ENCODE assay signal across 8 cellular contexts in genomic region chr9:137127301-137128157, GRCh38. TPM values are rescaled to one million over a fixed set of nuclear protein-coding genes. Genes with fewer than 3 reads are reported as not detected.
DNase-seq lines count a peak whose midpoint lies in the region; ATAC-seq, FAIRE-seq and TF ChIP-seq lines count a peak whose summit lies in the region.

No MANE protein-coding gene starts in this region.

- H3K9me3 ChIP-seq in KOPT-K1 (ENCODE audit: insufficient read depth, low read length, poor library complexity, severe bottlenecking) (no peaks in the 10 kb centered on the region), HepG2 (ENCODE audit: low read length) (no peaks in the 10 kb centered on the region)

- peak overlapping the region; percentile 79 to 99 for H3K4me3 Mint-ChIP-seq in CD14-positive monocyte

- FAIRE-seq in HepG2 (lab: Jason Lieb, UNC): peak; percentile 57

- H3K27ac ChIP-seq in KOPT-K1 (ENCODE audit: low read depth, low read length, poor library complexity, severe bottlenecking) (peak overlapping the region; percentile 68), HepG2 (ENCODE audit: extremely low read length, insufficient read depth, low read length) (peak overlapping the region; percentile 82)

- in situ Hi-C loops in HepG2 (cut with HindIII; ENCODE audit: extremely low pct_ligation_motif_present, low pct_unique_long_range_greater_than_20kb): no loop called here

- peaks cover 27% of the 10 kb centered on the region for H3K4me1 ChIP-seq in HepG2 (ENCODE audit: insufficient read depth, low read length)

- CTCF ChIA-PET in HepG2 (lab: Yijun Ruan, JAX; ENCODE audit: low intra/inter-chr PET ratio, low total read pairs): no interaction called here

- H3K4me3 ChIP-seq in HepG2 (replicated peaks in 1 of 3; ENCODE audit: insufficient read depth in 1 of 3, low read depth in 2 of 3, low read length in 3 of 3): peak overlapping the region; percentile 75 to 90 (median 85)

- H3K79me2 ChIP-seq in HepG2 (ENCODE audit: insufficient read depth, low read length): peaks cover 19% of the 10 kb centered on the region

- peaks cover 3 to 19% (median 14%) of the 10 kb centered on the region in 7 donors for H3K9me3 Mint-ChIP-seq in CD14-positive monocyte

- DNase-seq in CD14-positive monocyte (ENCODE audit: low spot score) (no peak), HepG2 (ENCODE audit: low spot score) (peak; percentile 65), NCI-H1436 (lab: John Stamatoyannopoulos, UW) (no peak), foreskin melanocyte (no peak)
- DNase-seq in activated effector memory CD4-positive, alpha-beta T cell treated with anti-CD3 and anti-CD28 coated beads, Interleukin-2, amount 50 U/mL, for 16 hours: peak; percentile 70

- H3K27me3 Mint-ChIP-seq in CD14-positive monocyte (ENCODE audit: low read depth in 3 of 3): peaks cover 22 to 29% (median 29%) of the 10 kb centered on the region in 3 donors

- no peaks in the 10 kb centered on the region for H3K27me3 ChIP-seq in HepG2 (ENCODE audit: control insufficient read depth in 1 of 2, insufficient read depth in 2 of 2, low read length in 2 of 2)

- POLR2A ChIA-PET in HepG2 (lab: Yijun Ruan, JAX): interaction anchor here (0.6 to 2.2 kb wide), 16 partner anchors 11 to 149 kb away, joined by 3 to 16 read pairs (median 4); partner anchors contain the start of genes ENTPD2, MAN1B1, RNF224 and SSNA1

- H3K27ac Mint-ChIP-seq in CD14-positive monocyte: peak overlapping the region; percentile 82 to 91 (median 87)

- TF ChIP-seq RAD21 in HepG2 (CRISPR knock-in tag; IDR thresholded peaks at IDR 0.05): no peak

- H3K4me2 ChIP-seq in HepG2 (ENCODE audit: low read depth, low read length): peak overlapping the region; percentile 98

- ATAC-seq in HepG2 (peak; percentile 6; the same call in 2 of the 3 replicates), HG02642 (IDR thresholded peaks at IDR 0.05; ENCODE audit: poor library complexity, unreplicated experiment) (no peak), HG02981 (IDR thresholded peaks at IDR 0.05; ENCODE audit: unreplicated experiment) (no peak)

- 3% methylated on average over 24 of the region's 24 CpGs for WGBS in HepG2 (ENCODE audit: low lambda C conversion rate)

- peak overlapping the region; percentile 80 for H3K9ac ChIP-seq in HepG2 (ENCODE audit: insufficient read depth, low read depth, low read length)

- H3K36me3 Mint-ChIP-seq in CD14-positive monocyte: peaks cover 0 to 3% of the 10 kb centered on the region in 2 donors

- peaks cover 26% of the 10 kb centered on the region for H3K4me1 Mint-ChIP-seq in CD14-positive monocyte

- H3K36me3 ChIP-seq in KOPT-K1 (ENCODE audit: insufficient read depth, low read length): no peaks in the 10 kb centered on the region
- no peaks in the 10 kb centered on the region for H3K36me3 ChIP-seq in HepG2 (replicated peaks in 1 of 2; ENCODE audit: control insufficient read depth in 1 of 2, insufficient read depth in 2 of 2, low read length in 2 of 2)

- H4K20me1 ChIP-seq in HepG2 (ENCODE audit: insufficient read depth, low read length): peaks cover 5% of the 10 kb centered on the region; the same call in 1 of the 2 replicates

- no peak overlapping the region for H2AFZ ChIP-seq in HepG2 (ENCODE audit: low read length)

- no peak for TF ChIP-seq EP300 in HepG2 (IDR thresholded peaks at IDR 0.05; ENCODE audit: low read depth in 2 of 2, low read length in 2 of 2)
- no peak for TF ChIP-seq EP300 in HepG2 (CRISPR knock-in tag; IDR thresholded peaks at IDR 0.05; ENCODE audit: borderline replicate concordance)

- intact Hi-C loops in CD14-positive monocyte (cut with micrococcal nuclease): loop anchor here in 1 of 2 donors (5.0 kb wide), 1 partner anchor 95 kb away; the partner anchor contains the start of gene RNF208
- intact Hi-C loops in HepG2 (cut with micrococcal nuclease; ENCODE audit: unreplicated experiment): no loop called here

- BruUV-seq in HepG2 (replicated peaks; lab: Mats Ljungman, UMichigan): no TSS peak

- no peak for TF ChIP-seq CTCF in CD14-positive monocyte (IDR thresholded peaks at IDR 0.05)
- no peak for TF ChIP-seq CTCF in HepG2 (CRISPR knock-in tag; IDR thresholded peaks at IDR 0.05)

- TF ChIP-seq POLR2A in HepG2 (IDR thresholded peaks at IDR 0.05; ENCODE audit: insufficient read depth in 1 of 2, low read depth in 2 of 2, low read length in 2 of 2): no peak; a peak in 1 of 4 replicates

RNA-seq across cellular contexts. Expression of gene GRIN1, which starts 11.4 kb away (rescaled TPM):
- polyA plus RNA-seq in CD14-positive monocyte (not detected), HepG2 (2011; rRNA removed) (0.05 and 0.13 TPM in 2 replicates)
- total RNA-seq in HepG2 (2016; rRNA removed; fragmentation: Illumina TruSeq; extraction: Trizol): not detected in 2 replicates
- not detected in 2 replicates for total RNA-seq in HepG2 (2016; cell fraction: cytosol; rRNA removed; fragmentation: Illumina TruSeq; extraction: Trizol; ENCODE audit: low read depth)
- total RNA-seq in HepG2 (2016; cell fraction: insoluble cytoplasmic fraction; rRNA removed; fragmentation: Illumina TruSeq; extraction: Trizol): not detected in 2 replicates
- total RNA-seq in HepG2 (2016; cell fraction: membrane; rRNA removed; fragmentation: Illumina TruSeq; extraction: Trizol): not detected in 2 replicates
- total RNA-seq in HepG2 (2016; cell fraction: nucleus; rRNA removed; fragmentation: Illumina TruSeq; extraction: Trizol): 0.09 TPM in 1 of 2 replicates, not detected in the other
- polyA plus RNA-seq in HepG2 (2011; cell fraction: cytosol; rRNA removed): 0.04 and 0.16 TPM in 2 replicates
- 0.64 and 1.3 TPM in 2 replicates for polyA plus RNA-seq in HepG2 (2011; cell fraction: nucleus; rRNA removed)
- polyA plus RNA-seq in HepG2 (2012): 0.32 and 0.40 TPM in 2 replicates
- polyA plus RNA-seq in HepG2 (2016; cell fraction: cytosol; fragmentation: Illumina TruSeq; extraction: Trizol; ENCODE audit: low read depth): not detected in 2 replicates
- not detected in 2 replicates for polyA plus RNA-seq in HepG2 (2016; cell fraction: insoluble cytoplasmic fraction; fragmentation: Illumina TruSeq; extraction: Trizol; ENCODE audit: low read depth)
- polyA plus RNA-seq in HepG2 (2016; cell fraction: membrane; fragmentation: Illumina TruSeq; extraction: Trizol; ENCODE audit: low read depth): not detected in 2 replicates
- not detected in 2 replicates for polyA plus RNA-seq in HepG2 (2016; cell fraction: nucleus; fragmentation: Illumina TruSeq; extraction: Trizol; ENCODE audit: insufficient read depth, low read depth)
- 0.05 and 0.06 TPM in 2 replicates for polyA minus RNA-seq in HepG2 (2011; rRNA and poly(A)+ RNA removed; ENCODE audit: low replicate concordance)
- polyA minus RNA-seq in HepG2 (2011; cell fraction: cytosol; rRNA and poly(A)+ RNA removed): not detected in 2 replicates
- 0.39 TPM in 1 of 2 replicates, not detected in the other for polyA minus RNA-seq in HepG2 (2011; cell fraction: nucleus; rRNA and poly(A)+ RNA removed)

RNA-seq across cellular contexts. Expression of gene DPP7, which starts 13.0 kb away (rescaled TPM):
- polyA plus RNA-seq in CD14-positive monocyte (100 to 1,000 TPM in 1 of 2 donors, 10 to 100 TPM in 1; 68.3 to 150 TPM), HepG2 (2011; rRNA removed) (4.5 and 6.5 TPM in 2 replicates)
- 0.66 and 1.2 TPM in 2 replicates for total RNA-seq in HepG2 (2016; rRNA removed; fragmentation: Illumina TruSeq; extraction: Trizol)
- 0.91 and 1.4 TPM in 2 replicates for total RNA-seq in HepG2 (2016; cell fraction: cytosol; rRNA removed; fragmentation: Illumina TruSeq; extraction: Trizol; ENCODE audit: low read depth)
- total RNA-seq in HepG2 (2016; cell fraction: insoluble cytoplasmic fraction; rRNA removed; fragmentation: Illumina TruSeq; extraction: Trizol): 0.65 and 0.95 TPM in 2 replicates
- total RNA-seq in HepG2 (2016; cell fraction: membrane; rRNA removed; fragmentation: Illumina TruSeq; extraction: Trizol): 0.83 TPM in 2 replicates
- 0.97 and 1.4 TPM in 2 replicates for total RNA-seq in HepG2 (2016; cell fraction: nucleus; rRNA removed; fragmentation: Illumina TruSeq; extraction: Trizol)
- polyA plus RNA-seq in HepG2 (2011; cell fraction: cytosol; rRNA removed): 1.9 and 3.2 TPM in 2 replicates
- 28.6 and 38.6 TPM in 2 replicates for polyA plus RNA-seq in HepG2 (2011; cell fraction: nucleus; rRNA removed)
- polyA plus RNA-seq in HepG2 (2012): 3.1 and 4.5 TPM in 2 replicates
- polyA plus RNA-seq in HepG2 (2016; cell fraction: cytosol; fragmentation: Illumina TruSeq; extraction: Trizol; ENCODE audit: low read depth): 0.95 and 1.3 TPM in 2 replicates
- polyA plus RNA-seq in HepG2 (2016; cell fraction: insoluble cytoplasmic fraction; fragmentation: Illumina TruSeq; extraction: Trizol; ENCODE audit: low read depth): 0.72 and 1.0 TPM in 2 replicates
- 0.70 and 0.74 TPM in 2 replicates for polyA plus RNA-seq in HepG2 (2016; cell fraction: membrane; fragmentation: Illumina TruSeq; extraction: Trizol; ENCODE audit: low read depth)
- 4.6 and 5.3 TPM in 2 replicates for polyA plus RNA-seq in HepG2 (2016; cell fraction: nucleus; fragmentation: Illumina TruSeq; extraction: Trizol; ENCODE audit: insufficient read depth, low read depth)
- 3.4 and 95.8 TPM in 2 replicates for polyA minus RNA-seq in HepG2 (2011; rRNA and poly(A)+ RNA removed; ENCODE audit: low replicate concordance)
- 1.5 and 1.6 TPM in 2 replicates for polyA minus RNA-seq in HepG2 (2011; cell fraction: cytosol; rRNA and poly(A)+ RNA removed)
- polyA minus RNA-seq in HepG2 (2011; cell fraction: nucleus; rRNA and poly(A)+ RNA removed): 1.9 and 2.3 TPM in 2 replicates

RNA-seq across cellular contexts. Expression of gene MAN1B1, which starts 40.7 kb away (rescaled TPM):
- polyA plus RNA-seq in CD14-positive monocyte (10 to 100 TPM; 29.3 to 38.2 TPM), HepG2 (2011; rRNA removed) (59.5 and 60.6 TPM in 2 replicates)
- total RNA-seq in HepG2 (2016; rRNA removed; fragmentation: Illumina TruSeq; extraction: Trizol): 19.0 and 48.9 TPM in 2 replicates
- 9.3 and 10.3 TPM in 2 replicates for total RNA-seq in HepG2 (2016; cell fraction: cytosol; rRNA removed; fragmentation: Illumina TruSeq; extraction: Trizol; ENCODE audit: low read depth)
- total RNA-seq in HepG2 (2016; cell fraction: insoluble cytoplasmic fraction; rRNA removed; fragmentation: Illumina TruSeq; extraction: Trizol): 17.2 and 48.2 TPM in 2 replicates
- 17.0 and 19.9 TPM in 2 replicates for total RNA-seq in HepG2 (2016; cell fraction: membrane; rRNA removed; fragmentation: Illumina TruSeq; extraction: Trizol)
- total RNA-seq in HepG2 (2016; cell fraction: nucleus; rRNA removed; fragmentation: Illumina TruSeq; extraction: Trizol): 44.7 and 51.0 TPM in 2 replicates
- 48.6 and 64.5 TPM in 2 replicates for polyA plus RNA-seq in HepG2 (2011; cell fraction: cytosol; rRNA removed)
- polyA plus RNA-seq in HepG2 (2011; cell fraction: nucleus; rRNA removed): 146 and 162 TPM in 2 replicates
- 30.5 and 38.6 TPM in 2 replicates for polyA plus RNA-seq in HepG2 (2012)
- 6.7 and 6.8 TPM in 2 replicates for polyA plus RNA-seq in HepG2 (2016; cell fraction: cytosol; fragmentation: Illumina TruSeq; extraction: Trizol; ENCODE audit: low read depth)
- polyA plus RNA-seq in HepG2 (2016; cell fraction: insoluble cytoplasmic fraction; fragmentation: Illumina TruSeq; extraction: Trizol; ENCODE audit: low read depth): 16.2 and 18.3 TPM in 2 replicates
- polyA plus RNA-seq in HepG2 (2016; cell fraction: membrane; fragmentation: Illumina TruSeq; extraction: Trizol; ENCODE audit: low read depth): 11.2 and 12.8 TPM in 2 replicates
- 78.7 and 83.1 TPM in 2 replicates for polyA plus RNA-seq in HepG2 (2016; cell fraction: nucleus; fragmentation: Illumina TruSeq; extraction: Trizol; ENCODE audit: insufficient read depth, low read depth)
- 71.9 and 74.1 TPM in 2 replicates for polyA minus RNA-seq in HepG2 (2011; rRNA and poly(A)+ RNA removed; ENCODE audit: low replicate concordance)
- 24.7 and 26.8 TPM in 2 replicates for polyA minus RNA-seq in HepG2 (2011; cell fraction: cytosol; rRNA and poly(A)+ RNA removed)
- 40.9 and 45.3 TPM in 2 replicates for polyA minus RNA-seq in HepG2 (2011; cell fraction: nucleus; rRNA and poly(A)+ RNA removed)

RNA-seq across cellular contexts. Expression of gene LRRC26, which starts 42.3 kb away (rescaled TPM):
- polyA plus RNA-seq in CD14-positive monocyte: not detected
- total RNA-seq in HepG2 (2016; rRNA removed; fragmentation: Illumina TruSeq; extraction: Trizol): not detected in 2 replicates
- not detected in 2 replicates for total RNA-seq in HepG2 (2016; cell fraction: cytosol; rRNA removed; fragmentation: Illumina TruSeq; extraction: Trizol; ENCODE audit: low read depth)
- total RNA-seq in HepG2 (2016; cell fraction: insoluble cytoplasmic fraction; rRNA removed; fragmentation: Illumina TruSeq; extraction: Trizol): not detected in 2 replicates
- not detected in 2 replicates for total RNA-seq in HepG2 (2016; cell fraction: membrane; rRNA removed; fragmentation: Illumina TruSeq; extraction: Trizol)
- not detected in 2 replicates for total RNA-seq in HepG2 (2016; cell fraction: nucleus; rRNA removed; fragmentation: Illumina TruSeq; extraction: Trizol)
- polyA plus RNA-seq in HepG2 (2011; rRNA removed): not detected in 2 replicates
- 0.09 TPM in 1 of 2 replicates, not detected in the other for polyA plus RNA-seq in HepG2 (2011; cell fraction: cytosol; rRNA removed)
- polyA plus RNA-seq in HepG2 (2011; cell fraction: nucleus; rRNA removed): 0.18 and 0.26 TPM in 2 replicates
- polyA plus RNA-seq in HepG2 (2012): not detected in 2 replicates
- not detected in 2 replicates for polyA plus RNA-seq in HepG2 (2016; cell fraction: cytosol; fragmentation: Illumina TruSeq; extraction: Trizol; ENCODE audit: low read depth)
- polyA plus RNA-seq in HepG2 (2016; cell fraction: insoluble cytoplasmic fraction; fragmentation: Illumina TruSeq; extraction: Trizol; ENCODE audit: low read depth): not detected in 2 replicates
- not detected in 2 replicates for polyA plus RNA-seq in HepG2 (2016; cell fraction: membrane; fragmentation: Illumina TruSeq; extraction: Trizol; ENCODE audit: low read depth)
- polyA plus RNA-seq in HepG2 (2016; cell fraction: nucleus; fragmentation: Illumina TruSeq; extraction: Trizol; ENCODE audit: insufficient read depth, low read depth): not detected in 2 replicates
- 0.21 TPM in 1 of 2 replicates, not detected in the other for polyA minus RNA-seq in HepG2 (2011; rRNA and poly(A)+ RNA removed; ENCODE audit: low replicate concordance)
- not detected in 2 replicates for polyA minus RNA-seq in HepG2 (2011; cell fraction: cytosol; rRNA and poly(A)+ RNA removed)
- not detected in 2 replicates for polyA minus RNA-seq in HepG2 (2011; cell fraction: nucleus; rRNA and poly(A)+ RNA removed)

RNA-seq across cellular contexts. Expression of gene TMEM210, which starts 44.3 kb away (rescaled TPM):
- polyA plus RNA-seq in CD14-positive monocyte (not detected), HepG2 (2011; rRNA removed) (not detected in 2 replicates)
- not detected in 2 replicates for total RNA-seq in HepG2 (2016; rRNA removed; fragmentation: Illumina TruSeq; extraction: Trizol)
- total RNA-seq in HepG2 (2016; cell fraction: cytosol; rRNA removed; fragmentation: Illumina TruSeq; extraction: Trizol; ENCODE audit: low read depth): not detected in 2 replicates
- not detected in 2 replicates for total RNA-seq in HepG2 (2016; cell fraction: insoluble cytoplasmic fraction; rRNA removed; fragmentation: Illumina TruSeq; extraction: Trizol)
- total RNA-seq in HepG2 (2016; cell fraction: membrane; rRNA removed; fragmentation: Illumina TruSeq; extraction: Trizol): not detected in 2 replicates
- not detected in 2 replicates for total RNA-seq in HepG2 (2016; cell fraction: nucleus; rRNA removed; fragmentation: Illumina TruSeq; extraction: Trizol)
- polyA plus RNA-seq in HepG2 (2011; cell fraction: cytosol; rRNA removed): not detected in 2 replicates
- not detected in 2 replicates for polyA plus RNA-seq in HepG2 (2011; cell fraction: nucleus; rRNA removed)
- not detected in 2 replicates for polyA plus RNA-seq in HepG2 (2012)
- not detected in 2 replicates for polyA plus RNA-seq in HepG2 (2016; cell fraction: cytosol; fragmentation: Illumina TruSeq; extraction: Trizol; ENCODE audit: low read depth)
- polyA plus RNA-seq in HepG2 (2016; cell fraction: insoluble cytoplasmic fraction; fragmentation: Illumina TruSeq; extraction: Trizol; ENCODE audit: low read depth): not detected in 2 replicates
- polyA plus RNA-seq in HepG2 (2016; cell fraction: membrane; fragmentation: Illumina TruSeq; extraction: Trizol; ENCODE audit: low read depth): not detected in 2 replicates
- not detected in 2 replicates for polyA plus RNA-seq in HepG2 (2016; cell fraction: nucleus; fragmentation: Illumina TruSeq; extraction: Trizol; ENCODE audit: insufficient read depth, low read depth)
- 0.19 TPM in 1 of 2 replicates, not detected in the other for polyA minus RNA-seq in HepG2 (2011; rRNA and poly(A)+ RNA removed; ENCODE audit: low replicate concordance)
- not detected in 2 replicates for polyA minus RNA-seq in HepG2 (2011; cell fraction: cytosol; rRNA and poly(A)+ RNA removed)
- not detected in 2 replicates for polyA minus RNA-seq in HepG2 (2011; cell fraction: nucleus; rRNA and poly(A)+ RNA removed)

Comparison
In these comparisons a context has a peak if more than half of its experiments do, and no peak if none do; other contexts are left out.
1. DNase-seq: peak in activated effector memory CD4-positive, alpha-beta T cell treated with anti-CD3 and anti-CD28 coated beads, Interleukin-2, amount 50 U/mL, for 16 hours (single experiment) and HepG2 (single experiment); none in CD14-positive monocyte (single experiment), NCI-H1436 (single experiment) and foreskin melanocyte (single experiment).